ENCODE assay signal across 8 cellular contexts in genomic region chr11:18720811-18721575, GRCh38. TPM values are rescaled to one million over a fixed set of nuclear protein-coding genes. Genes with fewer than 3 reads are reported as not detected.
A peak's percentile ranks its signal among the peaks of the same experiment; 100 is the strongest.
DNase-seq lines count a peak whose midpoint lies in the region; ATAC-seq, FAIRE-seq and TF ChIP-seq lines count a peak whose summit lies in the region.

No MANE protein-coding gene starts in this region.

- in situ Hi-C loops in KBM-7 (cut with MboI; ENCODE audit: low pct_unique_long_range_greater_than_20kb, low sequenced_read_pairs), result no loop called here

- H3K27me3 Mint-ChIP-seq in WTC11 (ENCODE audit: low read depth), result peaks cover 53% of the 10 kb centered on the region

- TF ChIP-seq CTCF in Loucy (conservative IDR thresholded peaks at IDR 0.05; ENCODE audit: low read length) (no peak), WTC11 (IDR thresholded peaks at IDR 0.05) (no peak), bronchial epithelial cell (IDR thresholded peaks at IDR 0.05; ENCODE audit: insufficient read depth, low read length, severe bottlenecking) (no peak)

- H4K20me1 ChIP-seq in Loucy (ENCODE audit: insufficient read depth, low read length, poor library complexity, severe bottlenecking), result no peaks in the 10 kb centered on the region

- CTCF ChIA-PET in WTC11 (lab: Charles Lee), result interaction anchor here (0.8 to 2.9 kb wide), 29 partner anchors 8 to 455 kb away, joined by 3 to 42 read pairs (median 6); partner anchors contain the start of genes LDHA, SAA1, SPTY2D1 and TMEM86A

- no peak overlapping the region for H3K27ac Mint-ChIP-seq in WTC11

- H3K9me3 ChIP-seq in Loucy (ENCODE audit: insufficient read depth, low read depth, low read length), result no peaks in the 10 kb centered on the region

- DNase-seq in DMS 273 (lab: John Stamatoyannopoulos, UW; ENCODE audit: unreplicated experiment) (peak; percentile 87), WTC11 (ENCODE audit: low spot score) (peak; percentile 96), bronchial epithelial cell (ENCODE audit: low read depth) (peak; percentile 60), islet precursor cell (peak; percentile 96), KBM-7 (no peak)
- peak; percentile 66 to 83 for DNase-seq in stimulated activated CD4-positive, alpha-beta T cell treated with anti-CD3 and anti-CD28 coated beads, Interleukin-12 subunit alpha, Interleukin-12 subunit beta, amount 100 ng/mL, for 24 hours (ENCODE audit: low read depth in 2 of 2)

- peaks cover 8% of the 10 kb centered on the region for H3K4me1 ChIP-seq in Loucy (ENCODE audit: insufficient read depth, low read length, poor library complexity, severe bottlenecking)

- H3K36me3 ChIP-seq in Loucy (ENCODE audit: insufficient read depth, low read length) (no peaks in the 10 kb centered on the region), bronchial epithelial cell (ENCODE audit: control insufficient read depth, insufficient read depth, low read length) (no peaks in the 10 kb centered on the region)

- no peaks in the 10 kb centered on the region for H3K36me3 Mint-ChIP-seq in WTC11

- POLR2A ChIA-PET in WTC11 (lab: Charles Lee), result interaction anchor here (2.2 kb wide), 1 partner anchor 15 kb away, joined by 8 read pairs; no protein-coding TSS in a partner anchor

- ATAC-seq in GM21515 (IDR thresholded peaks at IDR 0.05; ENCODE audit: unreplicated experiment) (peak; percentile 68), WTC11 (peak; percentile 93)

- H3K9me2 ChIP-seq in Loucy (replicated peaks; ENCODE audit: low read depth, low read length), result no peaks in the 10 kb centered on the region

- H3F3A ChIP-seq in Loucy (ENCODE audit: low read depth), result no peaks in the 10 kb centered on the region

- H3K4me3 Mint-ChIP-seq in WTC11, result peak overlapping the region; percentile 82

- H3K4me1 Mint-ChIP-seq in WTC11, result peaks cover 10% of the 10 kb centered on the region

- peak overlapping the region; percentile 96 for H3K4me2 ChIP-seq in Loucy (ENCODE audit: low read depth, low read length, poor library complexity, severe bottlenecking)

- peak overlapping the region; percentile 100 for H2AFZ ChIP-seq in Loucy (ENCODE audit: low read length)

- H3K9ac ChIP-seq in Loucy (ENCODE audit: low read depth, low read length, poor library complexity, severe bottlenecking), result no peak overlapping the region

- H3K4me3 ChIP-seq in Loucy (ENCODE audit: low read length, poor library complexity, severe bottlenecking) (peak overlapping the region; percentile 74), bronchial epithelial cell (ENCODE audit: low read depth, low read length) (peak overlapping the region; percentile 35)

- H3K79me2 ChIP-seq in Loucy (ENCODE audit: insufficient read depth, low read length), result no peaks in the 10 kb centered on the region

- H3K9me3 Mint-ChIP-seq in WTC11, result no peaks in the 10 kb centered on the region

- no peak for FAIRE-seq in bronchial epithelial cell (lab: Jason Lieb, UNC)

- H3K27me3 ChIP-seq in Loucy (ENCODE audit: insufficient read depth, low read length, poor library complexity, severe bottlenecking) (peaks cover 28% of the 10 kb centered on the region), bronchial epithelial cell (ENCODE audit: control insufficient read depth, insufficient read depth, low read length) (no peaks in the 10 kb centered on the region)

TF ChIP-seq in WTC11, 78 proteins besides CTCF, POLR2A, EP300 and RAD21:
- TF ChIP-seq HMGA2 (CRISPR knock-in tag; IDR thresholded peaks at IDR 0.05) (no peak), SP1 (CRISPR knock-in tag; conservative IDR thresholded peaks at IDR 0.05) (peak; percentile 70), ARID4B (CRISPR knock-in tag; IDR thresholded peaks at IDR 0.05; ENCODE audit: borderline replicate concordance) (no peak; the same call in 1 of the 2 replicates), USF2 (CRISPR knock-in tag; IDR thresholded peaks at IDR 0.05) (0 out of 2 replicates have a peak, but pooled peaks have one; percentile 13), ETV6 (CRISPR knock-in tag; IDR thresholded peaks at IDR 0.05) (0 out of 2 replicates have a peak, but pooled peaks have one; percentile 2), FOXP4 (CRISPR knock-in tag; IDR thresholded peaks at IDR 0.05) (no peak), KAT7 (CRISPR knock-in tag; IDR thresholded peaks at IDR 0.05; ENCODE audit: borderline replicate concordance) (no peak), FOXP1 (CRISPR knock-in tag; IDR thresholded peaks at IDR 0.05; ENCODE audit: borderline replicate concordance) (peak; percentile 11; the same call in 1 of the 2 replicates), FOXK1 (CRISPR knock-in tag; IDR thresholded peaks at IDR 0.05) (peak; percentile 71), ZNF671 (CRISPR knock-in tag; IDR thresholded peaks at IDR 0.05) (no peak), ZNF138 (CRISPR knock-in tag; conservative IDR thresholded peaks at IDR 0.05) (no peak)
- TF ChIP-seq, protein P1, sequence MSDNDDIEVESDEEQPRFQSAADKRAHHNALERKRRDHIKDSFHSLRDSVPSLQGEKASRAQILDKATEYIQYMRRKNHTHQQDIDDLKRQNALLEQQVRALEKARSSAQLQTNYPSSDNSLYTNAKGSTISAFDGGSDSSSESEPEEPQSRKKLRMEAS (CRISPR knock-in tag; IDR thresholded peaks at IDR 0.05), result peak; percentile 70

RNA-seq across cellular contexts. Expression of gene IGSF22, which starts 5.0 kb away (rescaled TPM):
- 0.32 to 0.64 TPM (median 0.52 TPM) in 3 replicates for total RNA-seq in WTC11 (2021)
- under 0.01 and 1.4 TPM in 2 replicates for total RNA-seq in bronchial epithelial cell

RNA-seq across cellular contexts. Expression of gene TMEM86A, which starts 22.4 kb away (rescaled TPM):
- total RNA-seq in WTC11 (2021) (1.3 to 1.7 TPM (median 1.6 TPM) in 3 replicates), bronchial epithelial cell (0.53 and 0.90 TPM in 2 replicates)
